ENCODE assay signal across 14 cellular contexts in genomic region chr4:132195181-132195580, GRCh38.
DNase-seq lines count a peak whose midpoint lies in the region; ATAC-seq and TF ChIP-seq lines count a peak whose summit lies in the region.
"Had no signal": no experiment of that assay in that cellular context is flagged by ENCODE, and none has a peak within 500 bp of the region (broad histone marks: within the 10 kb centered on the region; RNA-seq: fewer than 3 reads in every experiment).

No MANE protein-coding gene starts in this region.

- in situ Hi-C loops in IMR-90 (cut with MboI; ENCODE audit: low sequenced_read_pairs) = no loop called here

- no peak overlapping the region for H2BK5ac ChIP-seq in IMR-90 (ENCODE audit: low read depth, low read length, poor library complexity, severe bottlenecking)

- H4K8ac ChIP-seq in IMR-90 (ENCODE audit: low read depth in 2 of 2, low read length in 2 of 2) = no peak overlapping the region

- H3K27me3 ChIP-seq in IMR-90 (ENCODE audit: control insufficient read depth, insufficient read depth, low read length) = no peaks in the 10 kb centered on the region
- H3K27me3 ChIP-seq in heart left ventricle = no peaks in the 10 kb centered on the region
- H3K27me3 ChIP-seq: Peyer's patch had no signal

- no peak overlapping the region for H3K18ac ChIP-seq in IMR-90 (ENCODE audit: low read depth, low read length)

- intact Hi-C loops in IMR-90 (cut with micrococcal nuclease) = no loop called here
- intact Hi-C loops in CD14-positive monocyte (cut with micrococcal nuclease) = no loop called here
- intact Hi-C loops in heart left ventricle (cut with DNase I) = no loop called here

- peaks cover 0 to 1% (median 0%) of the 10 kb centered on the region in 3 donors for H3K27me3 Mint-ChIP-seq in CD14-positive monocyte (ENCODE audit: low read depth in 3 of 3)
- H3K27me3 Mint-ChIP-seq: CD8-positive, alpha-beta memory T cell had no signal

- H3K36me3 Mint-ChIP-seq in CD14-positive monocyte = no peaks in the 10 kb centered on the region
- H3K36me3 Mint-ChIP-seq: CD8-positive, alpha-beta memory T cell had no signal

- WGBS in IMR-90 (ENCODE audit: extremely low coverage in 2 of 2, insufficient read length in 1 of 2), 2 experiments = no CpG with 5 or more reads among the region's 3 CpGs
- 67 to 79% (median 73%) methylated on average over 3 of the region's 3 CpGs for whole genome bisulfite sequencing in heart left ventricle, 4 donors

- POLR2A ChIA-PET in IMR-90 (lab: Charles Lee; ENCODE audit: unreplicated experiment) = no interaction called here

- peak; percentile 65 for DNase-seq in IMR-90
- peak; percentile 30 for DNase-seq in astrocyte of the hippocampus (ENCODE audit: low read depth, low spot score)
- DNase-seq in fibroblast of mammary gland (ENCODE audit: low read depth) = peak; percentile 1
- DNase-seq in retinal pigment epithelial cell (ENCODE audit: low read depth) = peak; percentile 59
- no peak for DNase-seq in CD14-positive monocyte (ENCODE audit: low spot score)
- no peak for DNase-seq in heart left ventricle
- no peak for DNase-seq in D341Med (ENCODE audit: low spot score)
- DNase-seq: CD8-positive, alpha-beta memory T cell; DND-41; GF-D8; NCI-H1092; NCI-H510A treated with DMSO at 0.1 percent for 48 hours; Peyer's patch had no signal

- BruUV-seq in IMR-90 (replicated peaks; lab: Mats Ljungman, UMichigan) = no TSS peak

- H3K9ac ChIP-seq in IMR-90 (ENCODE audit: low read depth, low read length) = no peak overlapping the region

- H3K4ac ChIP-seq in IMR-90 (ENCODE audit: low read depth, low read length) = no peak overlapping the region

- H3K36me3 ChIP-seq in IMR-90 (ENCODE audit: control insufficient read depth, insufficient read depth, low read length) (no peaks in the 10 kb centered on the region), heart left ventricle (no peaks in the 10 kb centered on the region)
- H3K36me3 ChIP-seq: Peyer's patch had no signal

- H3K14ac ChIP-seq in IMR-90 (replicated peaks; ENCODE audit: low read depth, low read length) = no peak overlapping the region

- no peak overlapping the region for H3K4me3 Mint-ChIP-seq in CD14-positive monocyte
- H3K4me3 Mint-ChIP-seq: CD8-positive, alpha-beta memory T cell had no signal

- no peak overlapping the region for H2AFZ ChIP-seq in IMR-90 (replicated peaks; ENCODE audit: low read length, poor library complexity)

- peaks cover 0 to 3% (median 0%) of the 10 kb centered on the region in 7 donors for H3K9me3 Mint-ChIP-seq in CD14-positive monocyte

- TF ChIP-seq RAD21 in IMR-90 (IDR thresholded peaks at IDR 0.05; ENCODE audit: low read length) = no peak

- CTCF ChIA-PET in IMR-90 (lab: Yijun Ruan, JAX) = interaction anchor here (0.6 kb wide), 1 partner anchor 204 kb away, joined by 6 read pairs; no protein-coding TSS in a partner anchor

- H3K9me3 ChIP-seq in IMR-90 (ENCODE audit: control insufficient read depth, insufficient read depth, low read length) = no peaks in the 10 kb centered on the region
- H3K9me3 ChIP-seq in heart left ventricle = peaks cover 0 to 2% (median 0%) of the 10 kb centered on the region in 12 donors
- H3K9me3 ChIP-seq: Peyer's patch had no signal

- ATAC-seq in IMR-90 (ENCODE audit: low read depth) (no peak), heart left ventricle (no peak)
- ATAC-seq: Right ventricle myocardium inferior had no signal

- H3K27ac ChIP-seq in IMR-90 (ENCODE audit: insufficient read depth, low read length) = no peak overlapping the region
- no peak overlapping the region for H3K27ac ChIP-seq in heart left ventricle
- H3K27ac ChIP-seq: Peyer's patch had no signal

- no peak overlapping the region for H2BK15ac ChIP-seq in IMR-90 (ENCODE audit: low read depth, low read length)

- no peaks in the 10 kb centered on the region for H3K79me1 ChIP-seq in IMR-90 (ENCODE audit: low read depth in 1 of 2, low read length in 2 of 2)

- no peak overlapping the region for H4K5ac ChIP-seq in IMR-90 (ENCODE audit: low read depth, low read length)

- H3K4me1 ChIP-seq in IMR-90 (ENCODE audit: control insufficient read depth, insufficient read depth, low read length) = no peaks in the 10 kb centered on the region
- H3K4me1 ChIP-seq in heart left ventricle = no peaks in the 10 kb centered on the region
- H3K4me1 ChIP-seq: Peyer's patch had no signal

- H3K23ac ChIP-seq in IMR-90 (ENCODE audit: low read depth, low read length) = no peak overlapping the region

- no peak overlapping the region for H3K4me2 ChIP-seq in IMR-90 (ENCODE audit: low read depth, low read length)

- H3K56ac ChIP-seq in IMR-90 (ENCODE audit: extremely low read depth, insufficient read depth, low read length) = no peak overlapping the region

- H4K91ac ChIP-seq in IMR-90 (ENCODE audit: insufficient read depth, low read depth, low read length) = no peak overlapping the region

- dilution Hi-C loops in IMR-90 (cut with HindIII; ENCODE audit: low sequenced_read_pairs, unreplicated experiment) = no loop called here

- H3K9me1 ChIP-seq in IMR-90 (ENCODE audit: insufficient read depth, low read length) = no peaks in the 10 kb centered on the region

- TF ChIP-seq POLR2A in IMR-90 (IDR thresholded peaks at IDR 0.05; ENCODE audit: low read depth, low read length) = no peak
- TF ChIP-seq POLR2A in heart left ventricle (IDR thresholded peaks at IDR 0.05) = no peak

- H4K20me1 ChIP-seq in IMR-90 (ENCODE audit: insufficient read depth, low read length) = no peaks in the 10 kb centered on the region

- H3K4me1 Mint-ChIP-seq in CD14-positive monocyte = no peaks in the 10 kb centered on the region
- H3K4me1 Mint-ChIP-seq: CD8-positive, alpha-beta memory T cell had no signal

- H2BK20ac ChIP-seq in IMR-90 (ENCODE audit: low read depth, low read length) = no peak overlapping the region

- H3K4me3 ChIP-seq in IMR-90 (ENCODE audit: insufficient read depth, low read depth, low read length) (no peak overlapping the region), fibroblast of mammary gland (ENCODE audit: control insufficient read depth, low read depth, low read length) (no peak overlapping the region), retinal pigment epithelial cell (ENCODE audit: low read length) (no peak overlapping the region), heart left ventricle (no peak overlapping the region)
- H3K4me3 ChIP-seq: Peyer's patch had no signal

- no peak overlapping the region for H3K27ac Mint-ChIP-seq in CD14-positive monocyte
- H3K27ac Mint-ChIP-seq: CD8-positive, alpha-beta memory T cell had no signal

- no peak overlapping the region for H2BK120ac ChIP-seq in IMR-90 (ENCODE audit: low read depth, low read length)

- no peak overlapping the region for H2AK9ac ChIP-seq in IMR-90 (replicated peaks; ENCODE audit: low read depth, low read length, poor library complexity)

- TF ChIP-seq CTCF in IMR-90 (conservative IDR thresholded peaks at IDR 0.05; ENCODE audit: low read depth, low read length) (no peak), fibroblast of mammary gland (conservative IDR thresholded peaks at IDR 0.05; ENCODE audit: control insufficient read depth, insufficient read depth, low read depth, low read length) (no peak), retinal pigment epithelial cell (conservative IDR thresholded peaks at IDR 0.05; ENCODE audit: low read depth, low read length) (no peak), CD14-positive monocyte (IDR thresholded peaks at IDR 0.05) (no peak), heart left ventricle (IDR thresholded peaks at IDR 0.05) (no peak)

- H2AK5ac ChIP-seq in IMR-90 (ENCODE audit: low read depth, low read length) = no peak overlapping the region

TF ChIP-seq in IMR-90, 13 proteins besides CTCF, POLR2A, EP300 and RAD21:
- no peak for TF ChIP-seq RFX5 (IDR thresholded peaks at IDR 0.05; ENCODE audit: low read depth, low read length)
- TF ChIP-seq, protein P1, sequence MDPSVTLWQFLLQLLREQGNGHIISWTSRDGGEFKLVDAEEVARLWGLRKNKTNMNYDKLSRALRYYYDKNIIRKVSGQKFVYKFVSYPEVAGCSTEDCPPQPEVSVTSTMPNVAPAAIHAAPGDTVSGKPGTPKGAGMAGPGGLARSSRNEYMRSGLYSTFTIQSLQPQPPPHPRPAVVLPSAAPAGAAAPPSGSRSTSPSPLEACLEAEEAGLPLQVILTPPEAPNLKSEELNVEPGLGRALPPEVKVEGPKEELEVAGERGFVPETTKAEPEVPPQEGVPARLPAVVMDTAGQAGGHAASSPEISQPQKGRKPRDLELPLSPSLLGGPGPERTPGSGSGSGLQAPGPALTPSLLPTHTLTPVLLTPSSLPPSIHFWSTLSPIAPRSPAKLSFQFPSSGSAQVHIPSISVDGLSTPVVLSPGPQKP (IDR thresholded peaks at IDR 0.05; ENCODE audit: borderline replicate concordance, low read depth, low read length) = no peak
- TF ChIP-seq CEBPB (IDR thresholded peaks at IDR 0.05; ENCODE audit: low read depth, low read length) = no peak
- TF ChIP-seq SMC3 (IDR thresholded peaks at IDR 0.05; ENCODE audit: low read depth, low read length) = no peak
- no peak for TF ChIP-seq MXI1 (IDR thresholded peaks at IDR 0.05; ENCODE audit: borderline replicate concordance, low read depth, low read length)
- TF ChIP-seq NFE2L2 (IDR thresholded peaks at IDR 0.05; ENCODE audit: low read depth, low read length) = no peak
- TF ChIP-seq FOS (IDR thresholded peaks at IDR 0.05; ENCODE audit: low read depth, low read length) = no peak

Comparison
In these comparisons a context has a peak if more than half of its experiments do, and no peak if none do; other contexts are left out.
1. DNase-seq: peak in IMR-90 (single experiment), astrocyte of the hippocampus (single experiment), fibroblast of mammary gland (single experiment) and retinal pigment epithelial cell (single experiment); none in CD14-positive monocyte (single experiment), heart left ventricle (0 of 5) and D341Med (single experiment).